8 cellular contexts compared by ENCODE assay signal in genomic region chr2:229342376-229342775, GRCh38.
DNase-seq lines count a peak whose midpoint lies in the region; ATAC-seq, FAIRE-seq and TF ChIP-seq lines count a peak whose summit lies in the region.

No MANE protein-coding gene starts in this region.

- no peak overlapping the region for H2BK120ac ChIP-seq in mesendoderm (ENCODE audit: low read depth, low read length)

- WGBS in K562 (ENCODE audit: insufficient coverage, low coverage, missing lambda C conversion rate), result 0% methylated on average over 4 of the region's 4 CpGs
- no CpG with 5 or more reads among the region's 4 CpGs for WGBS in mesendoderm (ENCODE audit: extremely low coverage, insufficient coverage, low lambda C conversion rate)

- no peak overlapping the region for H3K4ac ChIP-seq in mesendoderm (ENCODE audit: low read depth, low read length)

- no peak overlapping the region for H2AK5ac ChIP-seq in mesendoderm (ENCODE audit: low read length)

- no peaks in the 10 kb centered on the region for H3K36me3 ChIP-seq in K562 (ENCODE audit: control insufficient read depth, insufficient read depth, low read length)
- no peaks in the 10 kb centered on the region for H3K36me3 ChIP-seq in mesendoderm (ENCODE audit: control insufficient read depth, insufficient read depth, low read length)

- H3K79me1 ChIP-seq in mesendoderm (ENCODE audit: low read length), result no peaks in the 10 kb centered on the region

- H3K27me3 ChIP-seq in K562 (ENCODE audit: control insufficient read depth in 2 of 2, insufficient read depth in 2 of 2, low read length in 2 of 2) (no peaks in the 10 kb centered on the region), mesendoderm (ENCODE audit: insufficient read depth, low read length, poor library complexity) (no peaks in the 10 kb centered on the region)
- H3K27me3 ChIP-seq in CD4-positive, alpha-beta T cell (ENCODE audit: control insufficient read depth, insufficient read depth, low read length), result no peaks in the 10 kb centered on the region

- H3K27me3 Mint-ChIP-seq in CD4-positive, alpha-beta T cell, result no peaks in the 10 kb centered on the region

- no peak for FAIRE-seq in K562 (lab: Jason Lieb, UNC)

- no peaks in the 10 kb centered on the region for H3K36me3 Mint-ChIP-seq in CD4-positive, alpha-beta T cell (ENCODE audit: low read depth)

- intact Hi-C loops in K562 (cut with micrococcal nuclease), result no loop called here
- intact Hi-C loops in CD4-positive, alpha-beta T cell (cut with DNase I, micrococcal nuclease), result no loop called here

- no peak overlapping the region for H3K27ac Mint-ChIP-seq in CD4-positive, alpha-beta T cell

- no peak overlapping the region for H4K8ac ChIP-seq in mesendoderm (ENCODE audit: low read depth, low read length)

- no peaks in the 10 kb centered on the region for H3K4me1 ChIP-seq in K562 (replicated peaks in 1 of 2; ENCODE audit: control insufficient read depth in 2 of 2, insufficient read depth in 2 of 2, low read length in 2 of 2)
- H3K4me1 ChIP-seq in mesendoderm (ENCODE audit: control insufficient read depth, low read depth, low read length), result no peaks in the 10 kb centered on the region

- H3K27ac ChIP-seq in K562 (ENCODE audit: extremely low read depth, low read depth, low read length) (no peak overlapping the region), mesendoderm (ENCODE audit: low read depth, low read length) (no peak overlapping the region)
- H3K27ac ChIP-seq in CD4-positive, alpha-beta T cell (ENCODE audit: low read depth, low read length), result no peak overlapping the region

- H3K18ac ChIP-seq in mesendoderm (ENCODE audit: low read length), result no peak overlapping the region

- TF ChIP-seq EP300 in K562 (IDR thresholded peaks at IDR 0.05; ENCODE audit: low read length), result no peak

- TF ChIP-seq CTCF in K562 (IDR thresholded peaks at IDR 0.05 in 2 of 3, conservative IDR thresholded peaks at IDR 0.05 in 1 of 3; ENCODE audit: insufficient read depth in 2 of 3, low read depth in 1 of 3, low read length in 3 of 3), result peak in 1 of 3 experiments; percentile 5; a peak in 1 of 6 replicates
- no peak for TF ChIP-seq CTCF in CD4-positive, alpha-beta T cell (IDR thresholded peaks at IDR 0.05)

- H3K79me2 ChIP-seq in K562 (ENCODE audit: control insufficient read depth, insufficient read depth, low read length) (no peaks in the 10 kb centered on the region), mesendoderm (ENCODE audit: control insufficient read depth, insufficient read depth, low read length) (no peaks in the 10 kb centered on the region)

- no peak overlapping the region for H3K9ac ChIP-seq in K562 (ENCODE audit: insufficient read depth in 1 of 2, low read depth in 2 of 2, low read length in 2 of 2)
- no peak overlapping the region for H3K9ac ChIP-seq in mesendoderm (ENCODE audit: low read length)

- ATAC-seq in K562 (no peak), GM19452 (IDR thresholded peaks at IDR 0.05; ENCODE audit: unreplicated experiment) (no peak), GM19351 (IDR thresholded peaks at IDR 0.05; ENCODE audit: unreplicated experiment) (no peak), GM19023 (IDR thresholded peaks at IDR 0.05; ENCODE audit: unreplicated experiment) (no peak)
- ATAC-seq in CD4-positive, alpha-beta T cell (ENCODE audit: poor library complexity), result no peak

- H4K5ac ChIP-seq in mesendoderm (ENCODE audit: low read length), result no peak overlapping the region

- no peak overlapping the region for H2BK5ac ChIP-seq in mesendoderm (ENCODE audit: low read length)

- DNase-seq in Caki2 (ENCODE audit: low read depth) (peak; percentile 31), HEK293T (ENCODE audit: extremely low spot score) (peak; percentile 46), K562 (ENCODE audit: extremely low read depth in 1 of 4, low spot score in 3 of 4) (peak; percentile 6 to 13 (median 8)), mesendoderm (peak; percentile 70)
- DNase-seq in CD4-positive, alpha-beta T cell, result no peak

- CTCF ChIA-PET in HEK293T (lab: Yijun Ruan, JAX), result interaction anchor here (1.2 kb wide), 1 partner anchor 245 kb away, joined by 4 read pairs; no protein-coding TSS in a partner anchor
- CTCF ChIA-PET in K562 (lab: Yijun Ruan, JAX; ENCODE audit: low intra/inter-chr PET ratio), result no interaction called here
- CTCF ChIA-PET in CD4-positive, alpha-beta T cell (lab: Charles Lee), result no interaction called here

- no peaks in the 10 kb centered on the region for H4K20me1 ChIP-seq in K562 (replicated peaks; ENCODE audit: control insufficient read depth, insufficient read depth, low read length)

- H3K23ac ChIP-seq in mesendoderm (ENCODE audit: low read length), result no peak overlapping the region

- no TSS peak for BruUV-seq in K562 (replicated peaks; lab: Mats Ljungman, UMichigan)

- H3K4me2 ChIP-seq in K562 (ENCODE audit: insufficient read depth, low read length), result no peak overlapping the region
- H3K4me2 ChIP-seq in mesendoderm (ENCODE audit: low read length), result no peak overlapping the region

- no peak overlapping the region for H2AFZ ChIP-seq in K562 (ENCODE audit: low read depth, low read length)

- TF ChIP-seq RAD21 in K562 (CRISPR knock-in tag; conservative IDR thresholded peaks at IDR 0.05 in 1 of 2, IDR thresholded peaks at IDR 0.05 in 1 of 2), result no peak

- H3K9me1 ChIP-seq in K562 (ENCODE audit: control insufficient read depth, insufficient read depth, low read length), result no peaks in the 10 kb centered on the region

- H2BK15ac ChIP-seq in mesendoderm (replicated peaks; ENCODE audit: low read depth), result no peak overlapping the region

- H3K9me3 ChIP-seq in K562 (replicated peaks; ENCODE audit: control insufficient read depth, insufficient read depth, low read depth, low read length), result no peaks in the 10 kb centered on the region
- no peaks in the 10 kb centered on the region for H3K9me3 ChIP-seq in CD4-positive, alpha-beta T cell (ENCODE audit: control insufficient read depth, low read length)

- H3K4me1 Mint-ChIP-seq in CD4-positive, alpha-beta T cell (ENCODE audit: low read depth), result no peaks in the 10 kb centered on the region

- in situ Hi-C loops in Caki2 (cut with HindIII; ENCODE audit: low pct_unique_long_range_greater_than_20kb, low sequenced_read_pairs) (no loop called here), K562 (cut with MboI) (no loop called here)

- no peak overlapping the region for H3K4me3 Mint-ChIP-seq in CD4-positive, alpha-beta T cell

- no peak overlapping the region for H3K56ac ChIP-seq in mesendoderm (ENCODE audit: low read length)

- POLR2A ChIA-PET in HEK293T (lab: Yijun Ruan, JAX) (no interaction called here), K562 (lab: Yijun Ruan, JAX) (no interaction called here)
- POLR2A ChIA-PET in CD4-positive, alpha-beta T cell (lab: Charles Lee), result no interaction called here

- TF ChIP-seq POLR2A in K562 (conservative IDR thresholded peaks at IDR 0.05), result no peak

- no peaks in the 10 kb centered on the region for H3K9me3 Mint-ChIP-seq in CD4-positive, alpha-beta T cell

- H3K4me3 ChIP-seq in K562, result no peak overlapping the region
- H3K4me3 ChIP-seq in mesendoderm (ENCODE audit: low read length), result no peak overlapping the region

TF ChIP-seq in HEK293T, 16 proteins besides CTCF, POLR2A, EP300 and RAD21:
- TF ChIP-seq NFRKB (IDR thresholded peaks at IDR 0.05) (no peak), L3MBTL2 (conservative IDR thresholded peaks at IDR 0.05) (no peak), TARDBP (IDR thresholded peaks at IDR 0.05) (no peak)

TF ChIP-seq in K562, 482 proteins besides CTCF, POLR2A, EP300 and RAD21:
- TF ChIP-seq FOXM1 (IDR thresholded peaks at IDR 0.05; ENCODE audit: low read depth) (no peak), FOXM1 (CRISPR knock-in tag; IDR thresholded peaks at IDR 0.05; ENCODE audit: low read depth) (no peak), LCOR (CRISPR knock-in tag; IDR thresholded peaks at IDR 0.05) (no peak), PTBP1 (IDR thresholded peaks at IDR 0.05; ENCODE audit: low read depth, low read length) (no peak), NCOA6 (IDR thresholded peaks at IDR 0.05) (no peak), POLR2H (tag; IDR thresholded peaks at IDR 0.05; ENCODE audit: low read depth) (no peak), ZSCAN32 (CRISPR knock-in tag; IDR thresholded peaks at IDR 0.05) (no peak)

Comparison
In these comparisons a context has a peak if more than half of its experiments do, and no peak if none do; other contexts are left out.
1. DNase-seq: peak in Caki2 (single experiment), HEK293T (single experiment), K562 (4 of 4) and mesendoderm (single experiment); none in CD4-positive, alpha-beta T cell (0 of 10).